In the genomic region with DNA sequence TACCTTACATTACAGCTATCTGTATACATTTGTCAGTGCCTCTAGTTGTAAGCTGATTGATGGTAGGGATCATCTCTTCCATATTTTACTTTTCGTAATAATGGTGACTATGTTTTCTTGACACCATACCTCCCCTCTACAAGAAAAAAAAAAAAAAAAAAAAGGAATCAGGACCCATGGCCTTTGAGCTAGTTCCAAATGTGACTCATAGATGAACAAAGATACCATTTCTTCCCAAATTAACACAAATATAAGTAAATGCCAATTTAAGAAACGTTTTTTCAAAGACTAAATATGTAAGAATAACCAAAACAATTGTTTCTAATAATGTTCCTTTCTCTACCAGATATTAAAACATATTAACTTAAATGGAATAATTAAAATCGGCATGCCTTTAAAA, we compare ENCODE assay signal across 34 cellular contexts.
"Had no signal": no experiment of that assay in that cellular context is flagged by ENCODE, and none has a peak within 500 bp of the region (broad histone marks: within the 10 kb centered on the region; RNA-seq: fewer than 3 reads in every experiment).

No MANE protein-coding gene starts in this region.

- H2AFZ ChIP-seq: PC-9 had no signal

- ATAC-seq: activated CD8-positive, alpha-beta memory T cell treated with anti-CD3 and anti-CD28 coated beads, Interleukin-2, amount 10 ng/mL, durations not matched to agents 7 days and 5 days had no signal

- H3K27me3 ChIP-seq: cardiac muscle cell, MG63 had no signal

- H3K27ac ChIP-seq: cardiac muscle cell, PC-9, WERI-Rb-1 had no signal

- FAIRE-seq: RCC 7860 had no signal

- H3K4me2 ChIP-seq: PC-9 had no signal

- H3K4me3 ChIP-seq: cardiac muscle cell, MG63, PC-9 had no signal

- DNase-seq: activated CD4-positive, alpha-beta memory T cell treated with anti-CD3 and anti-CD28 coated beads, Interleukin-2, amount 10 ng/mL, durations not matched to agents 7 days and 5 days; activated CD4-positive, alpha-beta T cell treated with anti-CD3 and anti-CD28 coated beads for 1 hour; activated CD4-positive, alpha-beta T cell treated with anti-CD3 and anti-CD28 coated beads for 48 hours; activated CD4-positive, CD25-positive, alpha-beta regulatory T cell; activated CD8-positive, alpha-beta memory T cell treated with anti-CD3 and anti-CD28 coated beads for 24 hours; activated CD8-positive, alpha-beta memory T cell treated with anti-CD3 and anti-CD28 coated beads, Interleukin-2, amount 10 ng/mL, durations not matched to agents 7 days and 5 days; activated CD8-positive, alpha-beta memory T cell treated with anti-CD3 and anti-CD28 coated beads, Interleukin-2, amount 50 U/mL, for 48 hours; activated effector memory CD4-positive, alpha-beta T cell treated with Interleukin-2 at 50 U/mL for 16 hours; activated naive CD4-positive, alpha-beta T cell treated with anti-CD3 and anti-CD28 coated beads, Interleukin-2, amount 10 ng/mL, durations not matched to agents 7 days and 5 days; activated naive CD8-positive, alpha-beta T cell treated with anti-CD3 and anti-CD28 coated beads for 36 hours; activated T-cell treated with anti-CD3 and anti-CD28 coated beads, Interleukin-2, amount 50 U/mL, for 48 hours; amniotic stem cell; aorta; Karpas-422; MG63; MV-4-11; NCI-H1092; NCI-H1436 treated with DMSO at 0.1 percent for 48 hours; NCI-H187; NCI-H2029 treated with DMSO at 0.1 percent for 48 hours; NCI-H2107; NCI-H2171; NCI-H510A; NCI-H526; NCI-H748 treated with DMSO at 0.1 percent for 48 hours; PC-9; Right ventricle myocardium superior; SW 1271; T-helper 1 cell; T-helper 2 cell; T-helper 9 cell; WERI-Rb-1 had no signal

- H3K36me3 ChIP-seq: cardiac muscle cell, WERI-Rb-1 had no signal
